Comparison of ENCODE assay signal across 1 cellular context in the genomic region with DNA sequence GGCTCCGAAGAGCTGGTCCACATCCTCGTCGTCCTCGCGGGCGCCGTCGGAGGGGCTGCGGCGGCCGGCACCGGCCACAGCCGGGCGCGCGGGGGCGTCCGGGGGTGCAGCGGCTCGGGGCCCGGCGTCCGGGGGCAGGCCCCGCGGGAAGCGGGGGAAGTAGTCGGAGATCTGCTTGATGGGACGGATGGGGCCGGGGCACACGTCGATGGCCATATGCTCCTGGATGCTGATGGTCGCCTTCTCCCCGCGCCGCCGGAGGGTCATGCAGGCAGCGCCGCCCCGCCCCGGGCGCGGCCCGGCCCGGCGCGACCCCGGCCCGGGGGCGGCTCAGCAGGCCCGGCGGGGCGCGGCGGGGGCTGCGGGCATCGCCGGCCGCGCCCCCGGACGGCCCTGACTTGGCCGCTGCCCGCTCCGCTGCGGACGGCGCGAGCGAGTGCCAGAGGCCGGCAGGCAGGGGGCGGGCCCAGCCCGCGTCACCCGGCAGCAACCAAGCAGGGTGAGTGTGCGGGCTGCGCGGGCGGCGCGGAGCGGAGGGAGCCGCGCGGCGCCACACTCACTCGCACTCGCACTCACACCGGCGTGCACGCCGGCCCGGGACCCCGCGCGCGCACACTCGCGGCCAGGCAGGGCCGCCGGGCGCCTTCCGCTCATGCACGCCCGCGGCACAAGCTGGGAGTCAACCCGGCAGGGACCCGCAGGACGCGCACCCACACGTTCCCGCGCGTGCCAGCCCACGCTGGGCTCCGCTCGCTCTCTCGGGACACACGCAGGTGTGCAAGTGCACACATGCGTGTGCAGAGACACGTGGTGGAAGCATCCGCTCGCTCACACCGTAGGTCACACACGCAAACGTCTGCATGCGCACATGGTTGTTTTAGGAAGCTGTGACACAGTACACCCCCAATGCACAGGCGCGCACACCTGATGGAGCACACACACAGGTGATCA.
TF ChIP-seq lines count a peak whose summit lies in the region.

DOC2B (minus strand) TSS at position 438 of the 951 bp plus-strand sequence; CDS start at position 267, 171 bp downstream.

TF ChIP-seq in HepG2, 621 proteins besides CTCF, POLR2A, EP300 and RAD21 (continued from another document):
- TF ChIP-seq, protein P1, sequence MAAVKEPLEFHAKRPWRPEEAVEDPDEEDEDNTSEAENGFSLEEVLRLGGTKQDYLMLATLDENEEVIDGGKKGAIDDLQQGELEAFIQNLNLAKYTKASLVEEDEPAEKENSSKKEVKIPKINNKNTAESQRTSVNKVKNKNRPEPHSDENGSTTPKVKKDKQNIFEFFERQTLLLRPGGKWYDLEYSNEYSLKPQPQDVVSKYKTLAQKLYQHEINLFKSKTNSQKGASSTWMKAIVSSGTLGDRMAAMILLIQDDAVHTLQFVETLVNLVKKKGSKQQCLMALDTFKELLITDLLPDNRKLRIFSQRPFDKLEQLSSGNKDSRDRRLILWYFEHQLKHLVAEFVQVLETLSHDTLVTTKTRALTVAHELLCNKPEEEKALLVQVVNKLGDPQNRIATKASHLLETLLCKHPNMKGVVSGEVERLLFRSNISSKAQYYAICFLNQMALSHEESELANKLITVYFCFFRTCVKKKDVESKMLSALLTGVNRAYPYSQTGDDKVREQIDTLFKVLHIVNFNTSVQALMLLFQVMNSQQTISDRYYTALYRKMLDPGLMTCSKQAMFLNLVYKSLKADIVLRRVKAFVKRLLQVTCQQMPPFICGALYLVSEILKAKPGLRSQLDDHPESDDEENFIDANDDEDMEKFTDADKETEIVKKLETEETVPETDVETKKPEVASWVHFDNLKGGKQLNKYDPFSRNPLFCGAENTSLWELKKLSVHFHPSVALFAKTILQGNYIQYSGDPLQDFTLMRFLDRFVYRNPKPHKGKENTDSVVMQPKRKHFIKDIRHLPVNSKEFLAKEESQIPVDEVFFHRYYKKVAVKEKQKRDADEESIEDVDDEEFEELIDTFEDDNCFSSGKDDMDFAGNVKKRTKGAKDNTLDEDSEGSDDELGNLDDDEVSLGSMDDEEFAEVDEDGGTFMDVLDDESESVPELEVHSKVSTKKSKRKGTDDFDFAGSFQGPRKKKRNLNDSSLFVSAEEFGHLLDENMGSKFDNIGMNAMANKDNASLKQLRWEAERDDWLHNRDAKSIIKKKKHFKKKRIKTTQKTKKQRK (IDR thresholded peaks at IDR 0.05; ENCODE audit: low read length): no peak
- TF ChIP-seq, protein P2, sequence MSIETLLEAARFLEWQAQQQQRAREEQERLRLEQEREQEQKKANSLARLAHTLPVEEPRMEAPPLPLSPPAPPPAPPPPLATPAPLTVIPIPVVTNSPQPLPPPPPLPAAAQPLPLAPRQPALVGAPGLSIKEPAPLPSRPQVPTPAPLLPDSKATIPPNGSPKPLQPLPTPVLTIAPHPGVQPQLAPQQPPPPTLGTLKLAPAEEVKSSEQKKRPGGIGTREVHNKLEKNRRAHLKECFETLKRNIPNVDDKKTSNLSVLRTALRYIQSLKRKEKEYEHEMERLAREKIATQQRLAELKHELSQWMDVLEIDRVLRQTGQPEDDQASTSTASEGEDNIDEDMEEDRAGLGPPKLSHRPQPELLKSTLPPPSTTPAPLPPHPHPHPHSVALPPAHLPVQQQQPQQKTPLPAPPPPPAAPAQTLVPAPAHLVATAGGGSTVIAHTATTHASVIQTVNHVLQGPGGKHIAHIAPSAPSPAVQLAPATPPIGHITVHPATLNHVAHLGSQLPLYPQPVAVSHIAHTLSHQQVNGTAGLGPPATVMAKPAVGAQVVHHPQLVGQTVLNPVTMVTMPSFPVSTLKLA (IDR thresholded peaks at IDR 0.05): peak; percentile 53; the same call in 1 of the 2 replicates
